ENCODE assay signal across 8 cellular contexts in genomic region chr22:20606041-20606783, GRCh38.
A peak's percentile ranks its signal among the peaks of the same experiment; 100 is the strongest.
DNase-seq lines count a peak whose midpoint lies in the region; ATAC-seq, FAIRE-seq and TF ChIP-seq lines count a peak whose summit lies in the region.

No MANE protein-coding gene starts in this region.

- H3K9ac ChIP-seq in liver (ENCODE audit: low read depth in 1 of 2, low read length in 2 of 2) = no peak overlapping the region

- no peak overlapping the region for H3K27ac ChIP-seq in liver (ENCODE audit: low read depth in 1 of 2, low read length in 2 of 2)

- TF ChIP-seq CTCF in WI38 (IDR thresholded peaks at IDR 0.05; ENCODE audit: low read depth, low read length) (peak; percentile 71), bronchial epithelial cell (IDR thresholded peaks at IDR 0.05; ENCODE audit: insufficient read depth, low read length, severe bottlenecking) (peak; percentile 97), liver (IDR thresholded peaks at IDR 0.05; ENCODE audit: low read depth, low read length, missing input control) (peak; percentile 79)

- WGBS in liver = 20% methylated on average over 13 of the region's 13 CpGs

- peaks cover 0 to 8% (median 0%) of the 10 kb centered on the region in 4 donors for H3K4me1 ChIP-seq in liver (ENCODE audit: control insufficient read depth in 4 of 4, insufficient read depth in 4 of 4, low read length in 3 of 4)

- no peaks in the 10 kb centered on the region for H3K36me3 ChIP-seq in bronchial epithelial cell (ENCODE audit: control insufficient read depth, insufficient read depth, low read length)
- H3K36me3 ChIP-seq in liver (ENCODE audit: control insufficient read depth in 4 of 4, insufficient read depth in 3 of 4, low read depth in 1 of 4, low read length in 3 of 4) = no peaks in the 10 kb centered on the region

- no peak for FAIRE-seq in bronchial epithelial cell (lab: Jason Lieb, UNC)

- intact Hi-C loops in Right ventricle myocardium superior (cut with DNase I) = no loop called here
- intact Hi-C loops in cardiac septum (cut with DNase I) = no loop called here

- peak; percentile 69 for ATAC-seq in Right ventricle myocardium superior (ENCODE audit: poor library complexity)
- no peak for ATAC-seq in HG02571 (IDR thresholded peaks at IDR 0.05; ENCODE audit: unreplicated experiment)

- TF ChIP-seq RAD21 in liver (IDR thresholded peaks at IDR 0.05) = peak; percentile 88 to 94

- DNase-seq in Right ventricle myocardium superior (no peak), cardiac septum (ENCODE audit: low spot score) (no peak), NCI-H2107 (lab: John Stamatoyannopoulos, UW) (peak; percentile 71), bronchial epithelial cell (ENCODE audit: low read depth) (peak; percentile 82)
- peak; percentile 24 for DNase-seq in stimulated activated CD8-positive, alpha-beta memory T cell treated with anti-CD3 and anti-CD28 coated beads, Interleukin-15, amount 100 ng/mL, for 24 hours (ENCODE audit: low read depth)

- H3K9me3 ChIP-seq in liver (ENCODE audit: control insufficient read depth in 4 of 4, low read length in 3 of 4) = no peaks in the 10 kb centered on the region

- H3K4me3 ChIP-seq in WI38 (ENCODE audit: low read depth, low read length) (no peak overlapping the region), bronchial epithelial cell (ENCODE audit: low read depth, low read length) (no peak overlapping the region), liver (ENCODE audit: low read depth in 1 of 3, low read length in 3 of 3) (no peak overlapping the region)

- H3K27me3 ChIP-seq in bronchial epithelial cell (ENCODE audit: control insufficient read depth, insufficient read depth, low read length) = no peaks in the 10 kb centered on the region
- H3K27me3 ChIP-seq in liver (ENCODE audit: control insufficient read depth in 4 of 4, insufficient read depth in 4 of 4, low read length in 3 of 4) = no peaks in the 10 kb centered on the region

TF ChIP-seq in liver, 16 proteins besides CTCF, POLR2A, EP300 and RAD21:
- TF ChIP-seq RXRA (IDR thresholded peaks at IDR 0.05) (peak; percentile 52 to 70), SP1 (IDR thresholded peaks at IDR 0.05) (peak; percentile 45)
- TF ChIP-seq, protein P1, sequence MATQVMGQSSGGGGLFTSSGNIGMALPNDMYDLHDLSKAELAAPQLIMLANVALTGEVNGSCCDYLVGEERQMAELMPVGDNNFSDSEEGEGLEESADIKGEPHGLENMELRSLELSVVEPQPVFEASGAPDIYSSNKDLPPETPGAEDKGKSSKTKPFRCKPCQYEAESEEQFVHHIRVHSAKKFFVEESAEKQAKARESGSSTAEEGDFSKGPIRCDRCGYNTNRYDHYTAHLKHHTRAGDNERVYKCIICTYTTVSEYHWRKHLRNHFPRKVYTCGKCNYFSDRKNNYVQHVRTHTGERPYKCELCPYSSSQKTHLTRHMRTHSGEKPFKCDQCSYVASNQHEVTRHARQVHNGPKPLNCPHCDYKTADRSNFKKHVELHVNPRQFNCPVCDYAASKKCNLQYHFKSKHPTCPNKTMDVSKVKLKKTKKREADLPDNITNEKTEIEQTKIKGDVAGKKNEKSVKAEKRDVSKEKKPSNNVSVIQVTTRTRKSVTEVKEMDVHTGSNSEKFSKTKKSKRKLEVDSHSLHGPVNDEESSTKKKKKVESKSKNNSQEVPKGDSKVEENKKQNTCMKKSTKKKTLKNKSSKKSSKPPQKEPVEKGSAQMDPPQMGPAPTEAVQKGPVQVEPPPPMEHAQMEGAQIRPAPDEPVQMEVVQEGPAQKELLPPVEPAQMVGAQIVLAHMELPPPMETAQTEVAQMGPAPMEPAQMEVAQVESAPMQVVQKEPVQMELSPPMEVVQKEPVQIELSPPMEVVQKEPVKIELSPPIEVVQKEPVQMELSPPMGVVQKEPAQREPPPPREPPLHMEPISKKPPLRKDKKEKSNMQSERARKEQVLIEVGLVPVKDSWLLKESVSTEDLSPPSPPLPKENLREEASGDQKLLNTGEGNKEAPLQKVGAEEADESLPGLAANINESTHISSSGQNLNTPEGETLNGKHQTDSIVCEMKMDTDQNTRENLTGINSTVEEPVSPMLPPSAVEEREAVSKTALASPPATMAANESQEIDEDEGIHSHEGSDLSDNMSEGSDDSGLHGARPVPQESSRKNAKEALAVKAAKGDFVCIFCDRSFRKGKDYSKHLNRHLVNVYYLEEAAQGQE (IDR thresholded peaks at IDR 0.05) = no peak
TF ChIP-seq in liver: peak in this region for 2.

Comparison
In these comparisons a context has a peak if more than half of its experiments do, and no peak if none do; other contexts are left out.
1. DNase-seq: peak in NCI-H2107 (single experiment), bronchial epithelial cell (single experiment) and stimulated activated CD8-positive, alpha-beta memory T cell treated with anti-CD3 and anti-CD28 coated beads, Interleukin-15, amount 100 ng/mL, for 24 hours (single experiment); none in Right ventricle myocardium superior (single experiment) and cardiac septum (single experiment).
2. Peak in every context shown above with its lines, with median percentiles within 50 percentile points of each other: CTCF ChIP-seq.